In the genomic region with DNA sequence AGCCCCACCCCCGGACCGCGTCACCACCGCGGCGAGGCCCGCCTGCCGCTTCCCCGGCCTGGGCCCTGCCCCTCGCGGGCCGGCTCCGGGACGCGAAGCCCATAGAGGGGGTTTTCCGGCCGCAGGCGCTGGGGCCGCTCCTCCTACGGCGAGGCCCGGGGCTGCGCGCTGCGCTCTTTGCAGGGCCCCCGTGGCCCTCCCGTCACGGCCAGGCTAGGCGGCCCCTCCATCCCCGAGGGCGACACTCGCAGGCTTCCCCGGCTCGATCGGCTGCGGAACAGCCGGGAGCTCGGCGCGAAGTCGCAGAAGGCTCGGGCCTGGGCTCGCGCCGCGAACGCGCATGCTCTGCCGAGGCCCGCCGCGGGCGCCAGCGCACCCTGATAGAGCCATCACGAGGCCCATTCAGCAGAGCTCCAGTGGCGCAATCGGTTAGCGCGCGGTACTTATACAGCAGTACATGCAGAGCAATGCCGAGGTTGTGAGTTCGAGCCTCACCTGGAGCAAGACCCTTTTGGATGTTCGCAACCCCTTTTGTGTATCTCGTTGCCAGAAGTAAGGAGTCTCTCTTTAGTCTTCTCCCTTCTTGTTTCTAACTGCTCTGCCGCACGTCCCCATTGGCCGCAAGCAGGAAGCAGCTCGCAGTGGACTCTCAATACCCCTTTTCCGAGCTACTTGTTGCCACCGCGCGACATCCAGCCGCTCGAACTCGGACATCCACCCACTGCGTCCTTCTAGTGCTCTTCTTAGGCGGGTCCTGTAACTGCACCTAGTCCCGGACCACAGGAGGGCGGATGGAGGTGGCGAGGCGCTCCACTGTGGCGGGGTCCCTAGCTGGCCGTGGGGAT, we compare ENCODE assay signal across 1 cellular context.
TF ChIP-seq lines count a peak whose summit lies in the region.

No MANE protein-coding gene starts in this region.

TF ChIP-seq in HepG2, 621 proteins besides CTCF, POLR2A, EP300 and RAD21 (continued from another document and continues in another):
- TF ChIP-seq, protein P1, sequence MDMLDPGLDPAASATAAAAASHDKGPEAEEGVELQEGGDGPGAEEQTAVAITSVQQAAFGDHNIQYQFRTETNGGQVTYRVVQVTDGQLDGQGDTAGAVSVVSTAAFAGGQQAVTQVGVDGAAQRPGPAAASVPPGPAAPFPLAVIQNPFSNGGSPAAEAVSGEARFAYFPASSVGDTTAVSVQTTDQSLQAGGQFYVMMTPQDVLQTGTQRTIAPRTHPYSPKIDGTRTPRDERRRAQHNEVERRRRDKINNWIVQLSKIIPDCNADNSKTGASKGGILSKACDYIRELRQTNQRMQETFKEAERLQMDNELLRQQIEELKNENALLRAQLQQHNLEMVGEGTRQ (IDR thresholded peaks at IDR 0.05; ENCODE audit: low read depth, low read length) = no peak
- TF ChIP-seq, protein P1 (CRISPR knock-in tag; IDR thresholded peaks at IDR 0.05; ENCODE audit: borderline replicate concordance) = no peak
- TF ChIP-seq SRF (IDR thresholded peaks at IDR 0.05; ENCODE audit: low read depth, low read length) = peak; percentile 75; the same call in 1 of the 2 replicates
- peak; percentile 45 for TF ChIP-seq ZNF335 (CRISPR knock-in tag; IDR thresholded peaks at IDR 0.05)
- TF ChIP-seq MTF1 (CRISPR knock-in tag; IDR thresholded peaks at IDR 0.05) = peak; percentile 96
- TF ChIP-seq PLRG1 (conservative IDR thresholded peaks at IDR 0.05) = no peak
- peak; percentile 77; the same call in 2 of the 3 replicates for TF ChIP-seq MXI1 (IDR thresholded peaks at IDR 0.05; ENCODE audit: borderline replicate concordance, low read depth, low read length)
- peak; percentile 97 for TF ChIP-seq NFKB2 (CRISPR knock-in tag; IDR thresholded peaks at IDR 0.05; ENCODE audit: borderline replicate concordance)
- TF ChIP-seq ZNF776 (CRISPR knock-in tag; IDR thresholded peaks at IDR 0.05) = peak; percentile 99
- TF ChIP-seq, protein P2, sequence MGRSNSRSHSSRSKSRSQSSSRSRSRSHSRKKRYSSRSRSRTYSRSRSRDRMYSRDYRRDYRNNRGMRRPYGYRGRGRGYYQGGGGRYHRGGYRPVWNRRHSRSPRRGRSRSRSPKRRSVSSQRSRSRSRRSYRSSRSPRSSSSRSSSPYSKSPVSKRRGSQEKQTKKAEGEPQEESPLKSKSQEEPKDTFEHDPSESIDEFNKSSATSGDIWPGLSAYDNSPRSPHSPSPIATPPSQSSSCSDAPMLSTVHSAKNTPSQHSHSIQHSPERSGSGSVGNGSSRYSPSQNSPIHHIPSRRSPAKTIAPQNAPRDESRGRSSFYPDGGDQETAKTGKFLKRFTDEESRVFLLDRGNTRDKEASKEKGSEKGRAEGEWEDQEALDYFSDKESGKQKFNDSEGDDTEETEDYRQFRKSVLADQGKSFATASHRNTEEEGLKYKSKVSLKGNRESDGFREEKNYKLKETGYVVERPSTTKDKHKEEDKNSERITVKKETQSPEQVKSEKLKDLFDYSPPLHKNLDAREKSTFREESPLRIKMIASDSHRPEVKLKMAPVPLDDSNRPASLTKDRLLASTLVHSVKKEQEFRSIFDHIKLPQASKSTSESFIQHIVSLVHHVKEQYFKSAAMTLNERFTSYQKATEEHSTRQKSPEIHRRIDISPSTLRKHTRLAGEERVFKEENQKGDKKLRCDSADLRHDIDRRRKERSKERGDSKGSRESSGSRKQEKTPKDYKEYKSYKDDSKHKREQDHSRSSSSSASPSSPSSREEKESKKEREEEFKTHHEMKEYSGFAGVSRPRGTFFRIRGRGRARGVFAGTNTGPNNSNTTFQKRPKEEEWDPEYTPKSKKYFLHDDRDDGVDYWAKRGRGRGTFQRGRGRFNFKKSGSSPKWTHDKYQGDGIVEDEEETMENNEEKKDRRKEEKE (IDR thresholded peaks at IDR 0.05) = no peak
- TF ChIP-seq, protein P3, sequence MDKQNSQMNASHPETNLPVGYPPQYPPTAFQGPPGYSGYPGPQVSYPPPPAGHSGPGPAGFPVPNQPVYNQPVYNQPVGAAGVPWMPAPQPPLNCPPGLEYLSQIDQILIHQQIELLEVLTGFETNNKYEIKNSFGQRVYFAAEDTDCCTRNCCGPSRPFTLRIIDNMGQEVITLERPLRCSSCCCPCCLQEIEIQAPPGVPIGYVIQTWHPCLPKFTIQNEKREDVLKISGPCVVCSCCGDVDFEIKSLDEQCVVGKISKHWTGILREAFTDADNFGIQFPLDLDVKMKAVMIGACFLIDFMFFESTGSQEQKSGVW (CRISPR knock-in tag; IDR thresholded peaks at IDR 0.05; ENCODE audit: borderline replicate concordance) = no peak; the same call in 1 of the 2 replicates
- TF ChIP-seq HNF4G (IDR thresholded peaks at IDR 0.05; ENCODE audit: borderline replicate concordance, low read depth, low read length) = peak; percentile 20; the same call in 1 of the 2 replicates
- peak; percentile 82 for TF ChIP-seq HNF4G (CRISPR knock-in tag; IDR thresholded peaks at IDR 0.05; ENCODE audit: borderline replicate concordance, low read depth)
- TF ChIP-seq IKZF1 (IDR thresholded peaks at IDR 0.05) = no peak
- TF ChIP-seq, protein P4, sequence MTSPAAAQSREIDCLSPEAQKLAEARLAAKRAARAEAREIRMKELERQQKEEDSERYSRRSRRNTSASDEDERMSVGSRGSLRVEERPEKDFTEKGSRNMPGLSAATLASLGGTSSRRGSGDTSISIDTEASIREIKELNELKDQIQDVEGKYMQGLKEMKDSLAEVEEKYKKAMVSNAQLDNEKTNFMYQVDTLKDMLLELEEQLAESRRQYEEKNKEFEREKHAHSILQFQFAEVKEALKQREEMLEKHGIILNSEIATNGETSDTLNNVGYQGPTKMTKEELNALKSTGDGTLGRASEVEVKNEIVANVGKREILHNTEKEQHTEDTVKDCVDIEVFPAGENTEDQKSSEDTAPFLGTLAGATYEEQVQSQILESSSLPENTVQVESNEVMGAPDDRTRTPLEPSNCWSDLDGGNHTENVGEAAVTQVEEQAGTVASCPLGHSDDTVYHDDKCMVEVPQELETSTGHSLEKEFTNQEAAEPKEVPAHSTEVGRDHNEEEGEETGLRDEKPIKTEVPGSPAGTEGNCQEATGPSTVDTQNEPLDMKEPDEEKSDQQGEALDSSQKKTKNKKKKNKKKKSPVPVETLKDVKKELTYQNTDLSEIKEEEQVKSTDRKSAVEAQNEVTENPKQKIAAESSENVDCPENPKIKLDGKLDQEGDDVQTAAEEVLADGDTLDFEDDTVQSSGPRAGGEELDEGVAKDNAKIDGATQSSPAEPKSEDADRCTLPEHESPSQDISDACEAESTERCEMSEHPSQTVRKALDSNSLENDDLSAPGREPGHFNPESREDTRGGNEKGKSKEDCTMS (CRISPR knock-in tag; conservative IDR thresholded peaks at IDR 0.05) = no peak
- TF ChIP-seq MEF2D (CRISPR knock-in tag; IDR thresholded peaks at IDR 0.05) = peak; percentile 77
- TF ChIP-seq ZNF225 (CRISPR knock-in tag; IDR thresholded peaks at IDR 0.05) = peak; percentile 89; the same call in 1 of the 2 replicates
- no peak for TF ChIP-seq MBD4 (IDR thresholded peaks at IDR 0.05; ENCODE audit: borderline replicate concordance, low read length)
- peak; percentile 99 for TF ChIP-seq ZNF451 (CRISPR knock-in tag; IDR thresholded peaks at IDR 0.05)
- peak; percentile 25; the same call in 1 of the 2 replicates for TF ChIP-seq MTA1 (CRISPR knock-in tag; IDR thresholded peaks at IDR 0.05; ENCODE audit: borderline replicate concordance)
- TF ChIP-seq, protein P5, sequence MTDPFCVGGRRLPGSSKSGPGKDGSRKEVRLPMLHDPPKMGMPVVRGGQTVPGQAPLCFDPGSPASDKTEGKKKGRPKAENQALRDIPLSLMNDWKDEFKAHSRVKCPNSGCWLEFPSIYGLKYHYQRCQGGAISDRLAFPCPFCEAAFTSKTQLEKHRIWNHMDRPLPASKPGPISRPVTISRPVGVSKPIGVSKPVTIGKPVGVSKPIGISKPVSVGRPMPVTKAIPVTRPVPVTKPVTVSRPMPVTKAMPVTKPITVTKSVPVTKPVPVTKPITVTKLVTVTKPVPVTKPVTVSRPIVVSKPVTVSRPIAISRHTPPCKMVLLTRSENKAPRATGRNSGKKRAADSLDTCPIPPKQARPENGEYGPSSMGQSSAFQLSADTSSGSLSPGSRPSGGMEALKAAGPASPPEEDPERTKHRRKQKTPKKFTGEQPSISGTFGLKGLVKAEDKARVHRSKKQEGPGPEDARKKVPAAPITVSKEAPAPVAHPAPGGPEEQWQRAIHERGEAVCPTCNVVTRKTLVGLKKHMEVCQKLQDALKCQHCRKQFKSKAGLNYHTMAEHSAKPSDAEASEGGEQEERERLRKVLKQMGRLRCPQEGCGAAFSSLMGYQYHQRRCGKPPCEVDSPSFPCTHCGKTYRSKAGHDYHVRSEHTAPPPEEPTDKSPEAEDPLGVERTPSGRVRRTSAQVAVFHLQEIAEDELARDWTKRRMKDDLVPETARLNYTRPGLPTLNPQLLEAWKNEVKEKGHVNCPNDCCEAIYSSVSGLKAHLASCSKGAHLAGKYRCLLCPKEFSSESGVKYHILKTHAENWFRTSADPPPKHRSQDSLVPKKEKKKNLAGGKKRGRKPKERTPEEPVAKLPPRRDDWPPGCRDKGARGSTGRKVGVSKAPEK (CRISPR knock-in tag; IDR thresholded peaks at IDR 0.05; ENCODE audit: borderline replicate concordance) = peak; percentile 68; the same call in 1 of the 2 replicates
- 0 out of 2 replicates have a peak, but pooled peaks have one; percentile 70 for TF ChIP-seq ZSCAN25 (CRISPR knock-in tag; IDR thresholded peaks at IDR 0.05)
- TF ChIP-seq HOXA9 (CRISPR knock-in tag; IDR thresholded peaks at IDR 0.05; ENCODE audit: borderline replicate concordance) = peak; percentile 97
- peak; percentile 77; the same call in 1 of the 2 replicates for TF ChIP-seq EEA1 (CRISPR knock-in tag; IDR thresholded peaks at IDR 0.05; ENCODE audit: borderline replicate concordance)
- no peak; the same call in 1 of the 2 replicates for TF ChIP-seq ZNF775 (CRISPR knock-in tag; IDR thresholded peaks at IDR 0.05; ENCODE audit: borderline replicate concordance)
- peak; percentile 52; the same call in 1 of the 2 replicates for TF ChIP-seq NR2F2 (IDR thresholded peaks at IDR 0.05; ENCODE audit: borderline replicate concordance, low read depth)
- TF ChIP-seq SMAD1 (CRISPR knock-in tag; IDR thresholded peaks at IDR 0.05; ENCODE audit: borderline replicate concordance, low read depth) = peak; percentile 84; the same call in 1 of the 2 replicates
- peak; percentile 95; the same call in 1 of the 2 replicates for TF ChIP-seq ZFYVE20 (CRISPR knock-in tag; IDR thresholded peaks at IDR 0.05; ENCODE audit: borderline replicate concordance, low read depth)
- peak; percentile 68; the same call in 1 of the 2 replicates for TF ChIP-seq KDM1A (CRISPR knock-in tag; IDR thresholded peaks at IDR 0.05)
- TF ChIP-seq, protein P6, sequence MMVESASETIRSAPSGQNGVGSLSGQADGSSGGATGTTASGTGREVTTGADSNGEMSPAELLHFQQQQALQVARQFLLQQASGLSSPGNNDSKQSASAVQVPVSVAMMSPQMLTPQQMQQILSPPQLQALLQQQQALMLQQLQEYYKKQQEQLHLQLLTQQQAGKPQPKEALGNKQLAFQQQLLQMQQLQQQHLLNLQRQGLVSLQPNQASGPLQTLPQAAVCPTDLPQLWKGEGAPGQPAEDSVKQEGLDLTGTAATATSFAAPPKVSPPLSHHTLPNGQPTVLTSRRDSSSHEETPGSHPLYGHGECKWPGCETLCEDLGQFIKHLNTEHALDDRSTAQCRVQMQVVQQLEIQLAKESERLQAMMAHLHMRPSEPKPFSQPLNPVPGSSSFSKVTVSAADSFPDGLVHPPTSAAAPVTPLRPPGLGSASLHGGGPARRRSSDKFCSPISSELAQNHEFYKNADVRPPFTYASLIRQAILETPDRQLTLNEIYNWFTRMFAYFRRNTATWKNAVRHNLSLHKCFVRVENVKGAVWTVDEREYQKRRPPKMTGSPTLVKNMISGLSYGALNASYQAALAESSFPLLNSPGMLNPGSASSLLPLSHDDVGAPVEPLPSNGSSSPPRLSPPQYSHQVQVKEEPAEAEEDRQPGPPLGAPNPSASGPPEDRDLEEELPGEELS (CRISPR knock-in tag; IDR thresholded peaks at IDR 0.05) = peak; percentile 82
- peak; percentile 48; the same call in 1 of the 2 replicates for TF ChIP-seq ZNF552 (CRISPR knock-in tag; IDR thresholded peaks at IDR 0.05; ENCODE audit: borderline replicate concordance)
- TF ChIP-seq ARNT2 (CRISPR knock-in tag; IDR thresholded peaks at IDR 0.05; ENCODE audit: low read depth) = peak; percentile 88
- no peak; the same call in 1 of the 2 replicates for TF ChIP-seq CC2D1A (CRISPR knock-in tag; IDR thresholded peaks at IDR 0.05)
- peak; percentile 86; the same call in 1 of the 2 replicates for TF ChIP-seq ARHGAP35 (CRISPR knock-in tag; IDR thresholded peaks at IDR 0.05; ENCODE audit: borderline replicate concordance)
- peak; percentile 96; the same call in 1 of the 2 replicates for TF ChIP-seq BRCA1 (CRISPR knock-in tag; IDR thresholded peaks at IDR 0.05)
- TF ChIP-seq, protein P7, sequence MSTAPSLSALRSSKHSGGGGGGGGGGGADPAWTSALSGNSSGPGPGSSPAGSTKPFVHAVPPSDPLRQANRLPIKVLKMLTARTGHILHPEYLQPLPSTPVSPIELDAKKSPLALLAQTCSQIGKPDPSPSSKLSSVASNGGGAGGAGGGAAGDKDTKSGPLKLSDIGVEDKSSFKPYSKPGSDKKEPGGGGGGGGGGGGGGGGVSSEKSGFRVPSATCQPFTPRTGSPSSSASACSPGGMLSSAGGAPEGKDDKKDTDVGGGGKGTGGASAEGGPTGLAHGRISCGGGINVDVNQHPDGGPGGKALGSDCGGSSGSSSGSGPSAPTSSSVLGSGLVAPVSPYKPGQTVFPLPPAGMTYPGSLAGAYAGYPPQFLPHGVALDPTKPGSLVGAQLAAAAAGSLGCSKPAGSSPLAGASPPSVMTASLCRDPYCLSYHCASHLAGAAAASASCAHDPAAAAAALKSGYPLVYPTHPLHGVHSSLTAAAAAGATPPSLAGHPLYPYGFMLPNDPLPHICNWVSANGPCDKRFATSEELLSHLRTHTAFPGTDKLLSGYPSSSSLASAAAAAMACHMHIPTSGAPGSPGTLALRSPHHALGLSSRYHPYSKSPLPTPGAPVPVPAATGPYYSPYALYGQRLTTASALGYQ (CRISPR knock-in tag; IDR thresholded peaks at IDR 0.05) = peak; percentile 87
- TF ChIP-seq ZMYM4 (CRISPR knock-in tag; IDR thresholded peaks at IDR 0.05) = peak; percentile 95
- peak; percentile 99 for TF ChIP-seq ERF (CRISPR knock-in tag; IDR thresholded peaks at IDR 0.05)
- TF ChIP-seq CHD2 (IDR thresholded peaks at IDR 0.05; ENCODE audit: low read depth, low read length) = no peak
- TF ChIP-seq, protein P8, sequence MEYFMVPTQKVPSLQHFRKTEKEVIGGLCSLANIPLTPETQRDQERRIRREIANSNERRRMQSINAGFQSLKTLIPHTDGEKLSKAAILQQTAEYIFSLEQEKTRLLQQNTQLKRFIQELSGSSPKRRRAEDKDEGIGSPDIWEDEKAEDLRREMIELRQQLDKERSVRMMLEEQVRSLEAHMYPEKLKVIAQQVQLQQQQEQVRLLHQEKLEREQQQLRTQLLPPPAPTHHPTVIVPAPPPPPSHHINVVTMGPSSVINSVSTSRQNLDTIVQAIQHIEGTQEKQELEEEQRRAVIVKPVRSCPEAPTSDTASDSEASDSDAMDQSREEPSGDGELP (IDR thresholded peaks at IDR 0.05; ENCODE audit: borderline replicate concordance, low read depth) = peak; percentile 43; the same call in 1 of the 2 replicates
- TF ChIP-seq ZNF460 (CRISPR knock-in tag; IDR thresholded peaks at IDR 0.05; ENCODE audit: borderline replicate concordance) = no peak; the same call in 1 of the 2 replicates
- peak; percentile 28; the same call in 1 of the 2 replicates for TF ChIP-seq HMG20B (CRISPR knock-in tag; conservative IDR thresholded peaks at IDR 0.05)
- no peak; the same call in 1 of the 2 replicates for TF ChIP-seq ZNF34 (CRISPR knock-in tag; IDR thresholded peaks at IDR 0.05; ENCODE audit: borderline replicate concordance)
